Comparison of ENCODE assay signal across 18 cellular contexts in the genomic region with DNA sequence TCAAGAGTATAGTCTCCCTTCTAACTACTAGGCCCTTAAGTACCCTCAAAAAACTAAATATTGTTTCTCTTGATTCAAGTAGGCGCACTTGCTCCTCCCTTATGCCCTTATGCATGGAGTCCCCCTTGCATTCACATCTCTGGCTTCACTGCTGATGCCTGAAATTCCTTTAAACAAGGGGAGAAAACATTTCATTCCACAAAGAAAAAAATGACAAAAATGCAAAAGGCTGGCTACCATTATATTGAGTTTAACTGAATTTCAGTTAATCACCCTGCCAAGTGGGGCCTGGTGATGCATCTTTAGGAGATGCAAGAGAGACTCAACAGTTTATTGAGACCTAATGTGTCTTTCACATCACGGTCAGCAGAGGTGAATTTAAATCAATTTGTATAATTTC. TPM values are rescaled to one million over a fixed set of nuclear protein-coding genes. Genes with fewer than 3 reads are reported as not detected.
A peak's percentile ranks its signal among the peaks of the same experiment; 100 is the strongest.
DNase-seq lines count a peak whose midpoint lies in the region; ATAC-seq and TF ChIP-seq lines count a peak whose summit lies in the region.
"Had no signal": no experiment of that assay in that cellular context is flagged by ENCODE, and none has a peak within 500 bp of the region (broad histone marks: within the 10 kb centered on the region; RNA-seq: fewer than 3 reads in every experiment).

No MANE protein-coding gene starts in this region.

- peak overlapping the region in 1 of 4 donors; percentile 23 for H3K4me3 Mint-ChIP-seq in CD4-positive, CD25-positive, alpha-beta regulatory T cell
- no peak overlapping the region for H3K4me3 Mint-ChIP-seq in activated CD8-positive, alpha-beta T cell treated with anti-CD3 and anti-CD28 coated beads for 36 hours

- H3K36me3 Mint-ChIP-seq in CD4-positive, CD25-positive, alpha-beta regulatory T cell: peaks cover 41% of the 10 kb centered on the region
- peaks cover 53% of the 10 kb centered on the region for H3K36me3 Mint-ChIP-seq in activated CD8-positive, alpha-beta T cell treated with anti-CD3 and anti-CD28 coated beads for 36 hours (ENCODE audit: low read depth)

- POLR2A ChIA-PET in AG04449 (lab: Yijun Ruan, JAX): no interaction called here
- POLR2A ChIA-PET in activated CD8-positive, alpha-beta T cell treated with anti-CD3 and anti-CD28 coated beads for 36 hours (lab: Charles Lee): interaction anchor here (1.8 kb wide), 1 partner anchor 9 kb away, joined by 5 read pairs; no protein-coding TSS in a partner anchor

- no peaks in the 10 kb centered on the region for H3K9me3 ChIP-seq in CD4-positive, CD25-positive, alpha-beta regulatory T cell (ENCODE audit: control insufficient read depth in 2 of 2, low read length in 2 of 2)
- H3K9me3 ChIP-seq: right lobe of liver, uterus had no signal

- no peaks in the 10 kb centered on the region for H3K9me3 Mint-ChIP-seq in CD4-positive, CD25-positive, alpha-beta regulatory T cell
- H3K9me3 Mint-ChIP-seq in activated CD8-positive, alpha-beta T cell treated with anti-CD3 and anti-CD28 coated beads for 36 hours: no peaks in the 10 kb centered on the region

- TF ChIP-seq CTCF in AG04449 (IDR thresholded peaks at IDR 0.05; ENCODE audit: insufficient read depth, low read length, missing control alignments) (no peak), fibroblast of the aortic adventitia (IDR thresholded peaks at IDR 0.05; ENCODE audit: insufficient read depth, low read length) (no peak)
- TF ChIP-seq CTCF in activated CD8-positive, alpha-beta T cell treated with anti-CD3 and anti-CD28 coated beads for 36 hours (IDR thresholded peaks at IDR 0.05): no peak

- peak overlapping the region in 2 of 3 donors; percentile 86 to 95 for H3K27ac Mint-ChIP-seq in CD4-positive, CD25-positive, alpha-beta regulatory T cell
- H3K27ac Mint-ChIP-seq in activated CD8-positive, alpha-beta T cell treated with anti-CD3 and anti-CD28 coated beads for 36 hours: peak overlapping the region; percentile 73

- H3K4me3 ChIP-seq in AG04449 (ENCODE audit: low read depth, low read length) (no peak overlapping the region), fibroblast of the aortic adventitia (ENCODE audit: low read depth, low read length) (no peak overlapping the region)
- no peak overlapping the region for H3K4me3 ChIP-seq in CD4-positive, CD25-positive, alpha-beta regulatory T cell (ENCODE audit: low read depth, low read length)
- H3K4me3 ChIP-seq: coronary artery, right lobe of liver, uterus had no signal

- no peaks in the 10 kb centered on the region for H3K27me3 Mint-ChIP-seq in CD4-positive, CD25-positive, alpha-beta regulatory T cell
- H3K27me3 Mint-ChIP-seq in activated CD8-positive, alpha-beta T cell treated with anti-CD3 and anti-CD28 coated beads for 36 hours: no peaks in the 10 kb centered on the region

- H3K27ac ChIP-seq in CD4-positive, CD25-positive, alpha-beta regulatory T cell (ENCODE audit: insufficient read depth, low read length, poor library complexity, severe bottlenecking): peak overlapping the region; percentile 68
- H3K27ac ChIP-seq: coronary artery, right lobe of liver, uterus had no signal

- no peak for ATAC-seq in CD4-positive, CD25-positive, alpha-beta regulatory T cell (ENCODE audit: low read depth in 2 of 2)
- ATAC-seq in activated CD8-positive, alpha-beta T cell treated with anti-CD3 and anti-CD28 coated beads for 36 hours: no peak
- ATAC-seq in GM21825 (IDR thresholded peaks at IDR 0.05; ENCODE audit: unreplicated experiment): no peak
- ATAC-seq in HG03025 (IDR thresholded peaks at IDR 0.05; ENCODE audit: low FRiP score, unreplicated experiment): no peak
- no peak for ATAC-seq in HG02973 (IDR thresholded peaks at IDR 0.05; ENCODE audit: unreplicated experiment)
- ATAC-seq in GM21723 (IDR thresholded peaks at IDR 0.05; ENCODE audit: unreplicated experiment): no peak
- ATAC-seq: Panc1, right lobe of liver had no signal

- H3K4me1 ChIP-seq in CD4-positive, CD25-positive, alpha-beta regulatory T cell (ENCODE audit: control insufficient read depth, insufficient read depth, low read length, poor library complexity, severe bottlenecking): peaks cover 13% of the 10 kb centered on the region
- H3K4me1 ChIP-seq: right lobe of liver, uterus had no signal

- H3K4me1 Mint-ChIP-seq in CD4-positive, CD25-positive, alpha-beta regulatory T cell: peaks cover 11 to 25% (median 16%) of the 10 kb centered on the region in 4 donors
- H3K4me1 Mint-ChIP-seq in activated CD8-positive, alpha-beta T cell treated with anti-CD3 and anti-CD28 coated beads for 36 hours (ENCODE audit: low read depth): peaks cover 20% of the 10 kb centered on the region

- intact Hi-C loops in activated CD8-positive, alpha-beta T cell treated with anti-CD3 and anti-CD28 coated beads for 36 hours (cut with micrococcal nuclease): no loop called here

- H3K36me3 ChIP-seq in CD4-positive, CD25-positive, alpha-beta regulatory T cell (ENCODE audit: control insufficient read depth, insufficient read depth, low read length): peaks cover 70% of the 10 kb centered on the region
- H3K36me3 ChIP-seq: uterus had no signal

- DNase-seq in AG04449 (ENCODE audit: low read depth, low spot score) (peak; percentile 29), fibroblast of the aortic adventitia (ENCODE audit: low read depth) (peak; percentile 30)
- DNase-seq in CD4-positive, CD25-positive, alpha-beta regulatory T cell: no peak
- no peak for DNase-seq in activated CD8-positive, alpha-beta T cell treated with anti-CD3 and anti-CD28 coated beads for 36 hours
- DNase-seq: activated CD4-positive, alpha-beta T cell treated with anti-CD3 and anti-CD28 coated beads for 4 hours; GF-D8; NCI-H1694; NCI-H526 treated with DMSO at 0.1 percent for 48 hours; right lobe of liver; stimulated activated CD4-positive, alpha-beta T cell treated with anti-CD3 and anti-CD28 coated beads, Interleukin-4, amount 100 ng/mL, for 4 hours; stimulated activated naive CD4-positive, alpha-beta T cell; uterus had no signal

- CTCF ChIA-PET in AG04449 (lab: Yijun Ruan, JAX): no interaction called here
- CTCF ChIA-PET in activated CD8-positive, alpha-beta T cell treated with anti-CD3 and anti-CD28 coated beads for 36 hours (lab: Charles Lee): interaction anchor here (1.4 to 4.4 kb wide), 3 partner anchors 8 to 36 kb away, joined by 4 to 27 read pairs (median 5); partner anchors contain the start of gene CRLF3

- H3K27me3 ChIP-seq in CD4-positive, CD25-positive, alpha-beta regulatory T cell (ENCODE audit: control insufficient read depth, insufficient read depth, low read length): no peaks in the 10 kb centered on the region
- H3K27me3 ChIP-seq: right lobe of liver, uterus had no signal

RNA-seq across cellular contexts. Expression of gene CRLF3, which starts 35.6 kb away (rescaled TPM):
- total RNA-seq in CD4-positive, CD25-positive, alpha-beta regulatory T cell: 76.2 TPM
- 100 to 1,000 TPM; 101 to 169 (median 131) TPM for polyA plus RNA-seq in CD4-positive, CD25-positive, alpha-beta regulatory T cell
- total RNA-seq in activated CD8-positive, alpha-beta T cell treated with anti-CD3 and anti-CD28 coated beads for 36 hours: 10 to 100 TPM; 40.3 to 42.5 TPM
- total RNA-seq in fibroblast of the aortic adventitia (ENCODE audit: low replicate concordance): 12.5 and 14.1 TPM in 2 replicates

RNA-seq across cellular contexts. Expression of gene ATAD5, which starts 42.8 kb away (rescaled TPM):
- 5.7 TPM for total RNA-seq in CD4-positive, CD25-positive, alpha-beta regulatory T cell
- 1 to 10 TPM in 3 of 4 donors, under 1 TPM in 1; 0.72 to 1.5 (median 1.2) TPM for polyA plus RNA-seq in CD4-positive, CD25-positive, alpha-beta regulatory T cell
- total RNA-seq in activated CD8-positive, alpha-beta T cell treated with anti-CD3 and anti-CD28 coated beads for 36 hours: 10 to 100 TPM; 34.5 to 35.0 TPM
- 2.1 and 10.4 TPM in 2 replicates for total RNA-seq in fibroblast of the aortic adventitia (ENCODE audit: low replicate concordance)

Comparison
In these comparisons a context has a peak if more than half of its experiments do, and no peak if none do; other contexts are left out.
1. DNase-seq: peak in AG04449 (single experiment) and fibroblast of the aortic adventitia (single experiment); none in CD4-positive, CD25-positive, alpha-beta regulatory T cell (0 of 3) and activated CD8-positive, alpha-beta T cell treated with anti-CD3 and anti-CD28 coated beads for 36 hours (single experiment).